1 cellular context compared by ENCODE assay signal in genomic region chr5:141867139-141867538, GRCh38.
A peak's percentile ranks its signal among the peaks of the same experiment; 100 is the strongest.
TF ChIP-seq lines count a peak whose summit lies in the region.

No MANE protein-coding gene starts in this region.

TF ChIP-seq in liver, 16 proteins besides CTCF, POLR2A, EP300 and RAD21:
- TF ChIP-seq, protein P1, sequence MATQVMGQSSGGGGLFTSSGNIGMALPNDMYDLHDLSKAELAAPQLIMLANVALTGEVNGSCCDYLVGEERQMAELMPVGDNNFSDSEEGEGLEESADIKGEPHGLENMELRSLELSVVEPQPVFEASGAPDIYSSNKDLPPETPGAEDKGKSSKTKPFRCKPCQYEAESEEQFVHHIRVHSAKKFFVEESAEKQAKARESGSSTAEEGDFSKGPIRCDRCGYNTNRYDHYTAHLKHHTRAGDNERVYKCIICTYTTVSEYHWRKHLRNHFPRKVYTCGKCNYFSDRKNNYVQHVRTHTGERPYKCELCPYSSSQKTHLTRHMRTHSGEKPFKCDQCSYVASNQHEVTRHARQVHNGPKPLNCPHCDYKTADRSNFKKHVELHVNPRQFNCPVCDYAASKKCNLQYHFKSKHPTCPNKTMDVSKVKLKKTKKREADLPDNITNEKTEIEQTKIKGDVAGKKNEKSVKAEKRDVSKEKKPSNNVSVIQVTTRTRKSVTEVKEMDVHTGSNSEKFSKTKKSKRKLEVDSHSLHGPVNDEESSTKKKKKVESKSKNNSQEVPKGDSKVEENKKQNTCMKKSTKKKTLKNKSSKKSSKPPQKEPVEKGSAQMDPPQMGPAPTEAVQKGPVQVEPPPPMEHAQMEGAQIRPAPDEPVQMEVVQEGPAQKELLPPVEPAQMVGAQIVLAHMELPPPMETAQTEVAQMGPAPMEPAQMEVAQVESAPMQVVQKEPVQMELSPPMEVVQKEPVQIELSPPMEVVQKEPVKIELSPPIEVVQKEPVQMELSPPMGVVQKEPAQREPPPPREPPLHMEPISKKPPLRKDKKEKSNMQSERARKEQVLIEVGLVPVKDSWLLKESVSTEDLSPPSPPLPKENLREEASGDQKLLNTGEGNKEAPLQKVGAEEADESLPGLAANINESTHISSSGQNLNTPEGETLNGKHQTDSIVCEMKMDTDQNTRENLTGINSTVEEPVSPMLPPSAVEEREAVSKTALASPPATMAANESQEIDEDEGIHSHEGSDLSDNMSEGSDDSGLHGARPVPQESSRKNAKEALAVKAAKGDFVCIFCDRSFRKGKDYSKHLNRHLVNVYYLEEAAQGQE (IDR thresholded peaks at IDR 0.05), result peak; percentile 26
- TF ChIP-seq TAF1 (conservative IDR thresholded peaks at IDR 0.05) (no peak), JUND (IDR thresholded peaks at IDR 0.05) (no peak), HNF4A (conservative IDR thresholded peaks at IDR 0.05) (peak; percentile 77 to 84), NR2F2 (IDR thresholded peaks at IDR 0.05) (no peak), HNF4G (IDR thresholded peaks at IDR 0.05) (peak; percentile 71), FOXA1 (IDR thresholded peaks at IDR 0.05) (no peak), RXRA (IDR thresholded peaks at IDR 0.05) (peak; percentile 61 to 68), SP1 (IDR thresholded peaks at IDR 0.05) (peak; percentile 62), YY1 (IDR thresholded peaks at IDR 0.05) (no peak), FOXA2 (IDR thresholded peaks at IDR 0.05) (no peak)
